ENCODE assay signal across 19 cellular contexts in genomic region chr19:5557691-5558090, GRCh38. TPM values are rescaled to one million over a fixed set of nuclear protein-coding genes. Genes with fewer than 3 reads are reported as not detected.
"Had no signal": no experiment of that assay in that cellular context is flagged by ENCODE, and none has a peak within 500 bp of the region (broad histone marks: within the 10 kb centered on the region; RNA-seq: fewer than 3 reads in every experiment).

No MANE protein-coding gene starts in this region.

- H3K27me3 ChIP-seq: upper lobe of left lung had no signal

- H3K4me3 ChIP-seq: dorsolateral prefrontal cortex, heart right ventricle, spleen, upper lobe of left lung had no signal

- H3K27ac Mint-ChIP-seq: activated CD8-positive, alpha-beta memory T cell treated with anti-CD3 and anti-CD28 coated beads, Interleukin-2, amount 10 ng/mL, durations not matched to agents 7 days and 5 days; activated naive CD8-positive, alpha-beta T cell treated with anti-CD3 and anti-CD28 coated beads, Interleukin-2, amount 10 ng/mL, durations not matched to agents 7 days and 5 days; activated T-cell treated with anti-CD3 and anti-CD28 coated beads, Interleukin-2, amount 50 U/mL, for 24 hours; progenitor cell of endocrine pancreas; stimulated activated naive B cell treated with anti-CD40 and anti-IgM and Interleukin-4, amounts not matched to agents 10 μg/mL and 1 μg/mL and 100 μg/mL, for 72 hours had no signal

- H3K4me3 Mint-ChIP-seq: activated CD8-positive, alpha-beta memory T cell treated with anti-CD3 and anti-CD28 coated beads, Interleukin-2, amount 10 ng/mL, durations not matched to agents 7 days and 5 days; activated naive CD8-positive, alpha-beta T cell treated with anti-CD3 and anti-CD28 coated beads, Interleukin-2, amount 10 ng/mL, durations not matched to agents 7 days and 5 days; activated T-cell treated with anti-CD3 and anti-CD28 coated beads, Interleukin-2, amount 50 U/mL, for 24 hours; stimulated activated naive B cell treated with anti-CD40 and anti-IgM and Interleukin-4, amounts not matched to agents 10 μg/mL and 1 μg/mL and 100 μg/mL, for 72 hours had no signal

- DNase-seq: activated CD4-positive, alpha-beta T cell treated with anti-CD3 and anti-CD28 coated beads, Interleukin-2, amount 50 U/mL, for 1 hour; activated CD4-positive, CD25-positive, alpha-beta regulatory T cell; activated CD8-positive, alpha-beta memory T cell treated with anti-CD3 and anti-CD28 coated beads, Interleukin-2, amount 10 ng/mL, durations not matched to agents 7 days and 5 days; activated naive CD8-positive, alpha-beta T cell treated with anti-CD3 and anti-CD28 coated beads, Interleukin-2, amount 10 ng/mL, durations not matched to agents 7 days and 5 days; activated T-cell treated with anti-CD3 and anti-CD28 coated beads, Interleukin-2, amount 50 U/mL, for 24 hours; aorta; dorsolateral prefrontal cortex; heart right ventricle; kidney; left ventricle myocardium superior; right cardiac atrium; spleen; stimulated activated CD4-positive, alpha-beta T cell treated with anti-CD3 and anti-CD28 coated beads, Interleukin-1b, Interleukin-23, amount 100 ng/mL, for 48 hours; stimulated activated naive B cell treated with anti-CD40 and anti-IgM and Interleukin-4, amounts not matched to agents 10 μg/mL and 1 μg/mL and 100 μg/mL, for 72 hours; substantia nigra; upper lobe of left lung had no signal

- H3K36me3 Mint-ChIP-seq: activated CD8-positive, alpha-beta memory T cell treated with anti-CD3 and anti-CD28 coated beads, Interleukin-2, amount 10 ng/mL, durations not matched to agents 7 days and 5 days; activated naive CD8-positive, alpha-beta T cell treated with anti-CD3 and anti-CD28 coated beads, Interleukin-2, amount 10 ng/mL, durations not matched to agents 7 days and 5 days had no signal

- ATAC-seq: activated CD8-positive, alpha-beta memory T cell treated with anti-CD3 and anti-CD28 coated beads, Interleukin-2, amount 10 ng/mL, durations not matched to agents 7 days and 5 days; heart right ventricle; left ventricle myocardium superior; right cardiac atrium; SK-N-SH treated with all-trans-retinoic acid at 6 μM for 48 hours; stimulated activated naive B cell treated with anti-CD40 and anti-IgM and Interleukin-4, amounts not matched to agents 10 μg/mL and 1 μg/mL and 100 μg/mL, for 72 hours had no signal

- H3K36me3 ChIP-seq: heart right ventricle, spleen, upper lobe of left lung had no signal

- H3K4me1 Mint-ChIP-seq: activated CD8-positive, alpha-beta memory T cell treated with anti-CD3 and anti-CD28 coated beads, Interleukin-2, amount 10 ng/mL, durations not matched to agents 7 days and 5 days; activated naive CD8-positive, alpha-beta T cell treated with anti-CD3 and anti-CD28 coated beads, Interleukin-2, amount 10 ng/mL, durations not matched to agents 7 days and 5 days had no signal

- H3K27ac ChIP-seq: dorsolateral prefrontal cortex, heart right ventricle, spleen, upper lobe of left lung had no signal

- H3K4me1 ChIP-seq: heart right ventricle, spleen, upper lobe of left lung had no signal

- H3K27me3 Mint-ChIP-seq: activated CD8-positive, alpha-beta memory T cell treated with anti-CD3 and anti-CD28 coated beads, Interleukin-2, amount 10 ng/mL, durations not matched to agents 7 days and 5 days had no signal

RNA-seq across cellular contexts. Expression of gene TINCR, which starts 10.1 kb away (rescaled TPM):
- total RNA-seq: left ventricle myocardium superior, myocyte had no signal
